ENCODE assay signal across 16 cellular contexts in the genomic region with DNA sequence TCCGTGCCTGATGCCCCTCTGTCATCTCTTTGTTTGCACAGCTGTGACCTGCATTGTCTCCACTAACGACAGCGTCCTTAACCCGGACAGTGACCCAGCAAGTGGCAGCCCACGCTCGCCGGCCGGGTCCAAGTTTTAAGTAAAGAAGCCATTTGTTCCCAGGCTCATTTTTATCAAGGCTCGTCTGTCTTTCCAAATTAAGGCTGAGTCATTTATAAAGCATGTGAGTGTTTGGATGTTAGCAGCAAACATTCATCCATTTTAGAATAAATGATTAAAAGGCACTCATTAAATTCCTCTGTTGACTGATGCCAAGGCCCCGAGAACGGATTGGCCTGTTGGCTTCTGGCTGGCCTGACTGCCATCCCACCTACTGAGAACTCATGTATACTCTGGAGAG.
DNase-seq lines count a peak whose midpoint lies in the region; ATAC-seq and TF ChIP-seq lines count a peak whose summit lies in the region.
"Had no signal": no experiment of that assay in that cellular context is flagged by ENCODE, and none has a peak within 500 bp of the region (broad histone marks: within the 10 kb centered on the region; RNA-seq: fewer than 3 reads in every experiment).

No MANE protein-coding gene starts in this region.

- whole genome bisulfite sequencing in body of pancreas, 2 donors = 17 to 22% methylated on average over 11 of the region's 11 CpGs

- ATAC-seq in body of pancreas (peak; percentile 75), sciatic nerve (peak; percentile 72)
- no peak for ATAC-seq in stimulated activated naive CD8-positive, alpha-beta T cell treated with anti-CD3 and anti-CD28 coated beads, Interleukin-15, amount 100 ng/mL, for 72 hours
- ATAC-seq: K562, PC-3 had no signal

- H3K9me3 Mint-ChIP-seq in stimulated activated naive CD8-positive, alpha-beta T cell treated with anti-CD3 and anti-CD28 coated beads, Interleukin-15, amount 100 ng/mL, for 72 hours = no peaks in the 10 kb centered on the region

- H3K36me3 ChIP-seq in body of pancreas (replicated peaks in 1 of 2; ENCODE audit: insufficient read depth in 1 of 2, low read depth in 2 of 2) = no peaks in the 10 kb centered on the region
- H3K36me3 ChIP-seq: BLaER1 treated with 17β-estradiol and CSF1 and Interleukin-3, amounts not matched to agents 10 nM and 100 nM; SJSA1 had no signal

- no peaks in the 10 kb centered on the region for H3K27me3 Mint-ChIP-seq in stimulated activated naive CD8-positive, alpha-beta T cell treated with anti-CD3 and anti-CD28 coated beads, Interleukin-15, amount 100 ng/mL, for 72 hours

- no peak overlapping the region for H3K4me3 ChIP-seq in body of pancreas
- H3K4me3 ChIP-seq: BLaER1 treated with 17β-estradiol and CSF1 and Interleukin-3, amounts not matched to agents 10 nM and 100 nM; K562; SJSA1 had no signal

- in situ Hi-C loops in GM13976 (cut with MboI; ENCODE audit: low sequenced_read_pairs, unreplicated experiment) = no loop called here

- H3K27ac Mint-ChIP-seq in stimulated activated naive CD8-positive, alpha-beta T cell treated with anti-CD3 and anti-CD28 coated beads, Interleukin-15, amount 100 ng/mL, for 72 hours = no peak overlapping the region
- H3K27ac Mint-ChIP-seq: HFFc6 had no signal

- H3K4me1 ChIP-seq in body of pancreas = peaks cover 29% of the 10 kb centered on the region
- H3K4me1 ChIP-seq: SJSA1 had no signal

- peak overlapping the region; percentile 22 to 82 (median 73) for H3K27ac ChIP-seq in body of pancreas
- H3K27ac ChIP-seq: BLaER1 treated with 17β-estradiol and CSF1 and Interleukin-3, amounts not matched to agents 10 nM and 100 nM; RWPE1; SJSA1 had no signal

- H3K4me3 Mint-ChIP-seq in stimulated activated naive CD8-positive, alpha-beta T cell treated with anti-CD3 and anti-CD28 coated beads, Interleukin-15, amount 100 ng/mL, for 72 hours = no peak overlapping the region
- H3K4me3 Mint-ChIP-seq: HFFc6 had no signal

- intact Hi-C loops in body of pancreas (cut with DNase I) (no loop called here), sciatic nerve (cut with DNase I) (no loop called here)

- no peaks in the 10 kb centered on the region for H3K9me3 ChIP-seq in body of pancreas
- H3K9me3 ChIP-seq: BLaER1 treated with 17β-estradiol and CSF1 and Interleukin-3, amounts not matched to agents 10 nM and 100 nM had no signal

- no peak for TF ChIP-seq CTCF in body of pancreas (IDR thresholded peaks at IDR 0.05)
- no peak for TF ChIP-seq CTCF in GM13976 (IDR thresholded peaks at IDR 0.05; ENCODE audit: borderline replicate concordance, control extremely low read depth, extremely low read depth, insufficient read depth, missing control alignments)

- DNase-seq in COLO668 (lab: John Stamatoyannopoulos, UW; ENCODE audit: unreplicated experiment) (peak; percentile 63), body of pancreas (peak in 3 of 4 donors; percentile 40 to 46 (median 45)), midbrain (lab: John Stamatoyannopoulos, UW) (peak; percentile 13), sciatic nerve (ENCODE audit: low spot score) (no peak), SIG-M5 treated with dmso at 0.1 percent for 504 hours (lab: John Stamatoyannopoulos, UW; ENCODE audit: unreplicated experiment) (no peak), GM13976 (ENCODE audit: low spot score) (no peak)
- no peak for DNase-seq in stimulated activated naive CD8-positive, alpha-beta T cell treated with anti-CD3 and anti-CD28 coated beads, Interleukin-15, amount 100 ng/mL, for 72 hours
- DNase-seq: HFFc6, NCI-H1105 treated with DMSO at 0.1 percent for 48 hours, NCI-H1694, NCI-H2081 treated with DMSO at 0.1 percent for 48 hours, PC-3 had no signal

- peaks cover 8% of the 10 kb centered on the region for H3K4me1 Mint-ChIP-seq in stimulated activated naive CD8-positive, alpha-beta T cell treated with anti-CD3 and anti-CD28 coated beads, Interleukin-15, amount 100 ng/mL, for 72 hours

- TF ChIP-seq POLR2A in body of pancreas (IDR thresholded peaks at IDR 0.05) = no peak

- no peaks in the 10 kb centered on the region for H3K27me3 ChIP-seq in body of pancreas
- H3K27me3 ChIP-seq: BLaER1 treated with 17β-estradiol and CSF1 and Interleukin-3, amounts not matched to agents 10 nM and 100 nM; SJSA1 had no signal

Comparison
In these comparisons a context has a peak if more than half of its experiments do, and no peak if none do; other contexts are left out.
1. DNase-seq: peak in COLO668 (single experiment), body of pancreas (3 of 4) and midbrain (single experiment); none in sciatic nerve (single experiment), SIG-M5 treated with dmso at 0.1 percent for 504 hours (single experiment), GM13976 (single experiment) and stimulated activated naive CD8-positive, alpha-beta T cell treated with anti-CD3 and anti-CD28 coated beads, Interleukin-15, amount 100 ng/mL, for 72 hours (0 of 2).